Comparison of ENCODE assay signal across 10 cellular contexts in genomic region chr6:24909281-24910216, GRCh38. TPM values are rescaled to one million over a fixed set of nuclear protein-coding genes. Genes with fewer than 3 reads are reported as not detected.
DNase-seq lines count a peak whose midpoint lies in the region; ATAC-seq and TF ChIP-seq lines count a peak whose summit lies in the region.
"Had no signal": no experiment of that assay in that cellular context is flagged by ENCODE, and none has a peak within 500 bp of the region (broad histone marks: within the 10 kb centered on the region; RNA-seq: fewer than 3 reads in every experiment).

No MANE protein-coding gene starts in this region.

- H3K4ac ChIP-seq in mesenchymal stem cell (ENCODE audit: low read depth in 1 of 2, low read length in 2 of 2): no peak overlapping the region

- peaks cover 90% of the 10 kb centered on the region for H3K4me1 Mint-ChIP-seq in activated T-cell treated with anti-CD3 and anti-CD28 coated beads, Interleukin-2, amount 50 U/mL, for 24 hours (ENCODE audit: low read depth)
- H3K4me1 Mint-ChIP-seq in activated naive CD8-positive, alpha-beta T cell treated with anti-CD3 and anti-CD28 coated beads for 36 hours: peaks cover 76% of the 10 kb centered on the region

- H3K9ac ChIP-seq in mesenchymal stem cell (ENCODE audit: low read length): peak overlapping the region; percentile 89

- no peak overlapping the region for H2AFZ ChIP-seq in mesenchymal stem cell (ENCODE audit: low read depth, low read length)

- DNase-seq in activated T-cell treated with anti-CD3 and anti-CD28 coated beads, Interleukin-2, amount 50 U/mL, for 24 hours: no peak
- DNase-seq in activated T-cell treated with anti-CD3 and anti-CD28 coated beads, Interleukin-2, amount 50 U/mL, for 1 hour: no peak
- no peak for DNase-seq in activated naive CD8-positive, alpha-beta T cell treated with anti-CD3 and anti-CD28 coated beads for 36 hours
- no peak for DNase-seq in mesenchymal stem cell
- no peak for DNase-seq in thoracic aorta (ENCODE audit: low spot score)
- DNase-seq in AG08396 (ENCODE audit: low spot score): no peak
- no peak for DNase-seq in substantia nigra (lab: John Stamatoyannopoulos, UW)
- DNase-seq: DMS 273 treated with DMSO at 0.1 percent for 48 hours, SIG-M5 had no signal

- no peaks in the 10 kb centered on the region for H3K36me3 ChIP-seq in mesenchymal stem cell (ENCODE audit: control insufficient read depth in 1 of 2, insufficient read depth in 2 of 2, low read depth in 1 of 2, low read length in 2 of 2)
- H3K36me3 ChIP-seq in thoracic aorta: no peaks in the 10 kb centered on the region

- no peak overlapping the region for H3K23ac ChIP-seq in mesenchymal stem cell (ENCODE audit: low read length in 2 of 2)

- H3K4me1 ChIP-seq in mesenchymal stem cell (ENCODE audit: control insufficient read depth, insufficient read depth, low read depth, low read length): peaks cover 14% of the 10 kb centered on the region
- H3K4me1 ChIP-seq in thoracic aorta (ENCODE audit: control insufficient read depth in 1 of 2, low read depth in 2 of 2): peaks cover 4 to 29% of the 10 kb centered on the region in 2 donors

- no peak overlapping the region for H4K91ac ChIP-seq in mesenchymal stem cell (ENCODE audit: low read length)

- H3K9me3 ChIP-seq in mesenchymal stem cell (ENCODE audit: control insufficient read depth, low read length): no peaks in the 10 kb centered on the region
- no peaks in the 10 kb centered on the region for H3K9me3 ChIP-seq in thoracic aorta

- peak overlapping the region; percentile 94 for H3K4me2 ChIP-seq in mesenchymal stem cell (ENCODE audit: low read length, poor library complexity, severe bottlenecking)

- peak overlapping the region; percentile 13 for H4K8ac ChIP-seq in mesenchymal stem cell (ENCODE audit: low read length)

- H3K4me3 Mint-ChIP-seq in activated T-cell treated with anti-CD3 and anti-CD28 coated beads, Interleukin-2, amount 50 U/mL, for 24 hours: peak overlapping the region; percentile 86
- H3K4me3 Mint-ChIP-seq in activated naive CD8-positive, alpha-beta T cell treated with anti-CD3 and anti-CD28 coated beads for 36 hours: peak overlapping the region; percentile 88

- H3K14ac ChIP-seq in mesenchymal stem cell (ENCODE audit: low read length in 2 of 2): no peak overlapping the region

- peak overlapping the region; percentile 94 for H3K27ac Mint-ChIP-seq in activated T-cell treated with anti-CD3 and anti-CD28 coated beads, Interleukin-2, amount 50 U/mL, for 24 hours
- H3K27ac Mint-ChIP-seq in activated naive CD8-positive, alpha-beta T cell treated with anti-CD3 and anti-CD28 coated beads for 36 hours: peak overlapping the region; percentile 93

- H3K18ac ChIP-seq in mesenchymal stem cell (ENCODE audit: low read depth in 1 of 2, low read length in 2 of 2): no peak overlapping the region

- no peaks in the 10 kb centered on the region for H3K79me1 ChIP-seq in mesenchymal stem cell (replicated peaks; ENCODE audit: low read length, poor library complexity, severe bottlenecking)

- no peak for TF ChIP-seq CTCF in thoracic aorta (IDR thresholded peaks at IDR 0.05)

- H3K27me3 ChIP-seq in mesenchymal stem cell (ENCODE audit: control insufficient read depth in 1 of 2, insufficient read depth in 1 of 2, low read length in 2 of 2) (peaks cover 18 to 52% of the 10 kb centered on the region in 2 experiments), thoracic aorta (replicated peaks; ENCODE audit: insufficient read depth) (no peaks in the 10 kb centered on the region)

- H2BK120ac ChIP-seq in mesenchymal stem cell (ENCODE audit: low read depth, low read length): no peak overlapping the region

- no peak overlapping the region for H2BK5ac ChIP-seq in mesenchymal stem cell (ENCODE audit: low read depth, low read length, poor library complexity, severe bottlenecking)

- peak overlapping the region in 1 of 2 experiments; percentile 49 for H2BK12ac ChIP-seq in mesenchymal stem cell (ENCODE audit: low read length in 2 of 2)

- H3K9me3 Mint-ChIP-seq in activated T-cell treated with anti-CD3 and anti-CD28 coated beads, Interleukin-2, amount 50 U/mL, for 24 hours: no peaks in the 10 kb centered on the region
- no peaks in the 10 kb centered on the region for H3K9me3 Mint-ChIP-seq in activated naive CD8-positive, alpha-beta T cell treated with anti-CD3 and anti-CD28 coated beads for 36 hours

- no peaks in the 10 kb centered on the region for H3K27me3 Mint-ChIP-seq in activated T-cell treated with anti-CD3 and anti-CD28 coated beads, Interleukin-2, amount 50 U/mL, for 24 hours
- H3K27me3 Mint-ChIP-seq in activated naive CD8-positive, alpha-beta T cell treated with anti-CD3 and anti-CD28 coated beads for 36 hours: no peaks in the 10 kb centered on the region

- ATAC-seq in thoracic aorta (ENCODE audit: insufficient number of reproducible peaks, low FRiP score, low read depth) (no peak), GM18520 (IDR thresholded peaks at IDR 0.05; ENCODE audit: unreplicated experiment) (no peak)

- no peak overlapping the region for H2BK15ac ChIP-seq in mesenchymal stem cell (ENCODE audit: low read depth, poor library complexity, severe bottlenecking)

- no peak overlapping the region for H2AK5ac ChIP-seq in mesenchymal stem cell (ENCODE audit: low read length, severe bottlenecking)

- no peak overlapping the region for H3K27ac ChIP-seq in mesenchymal stem cell (ENCODE audit: low read length, poor library complexity, severe bottlenecking)
- peak overlapping the region in 1 of 2 donors; percentile 5 for H3K27ac ChIP-seq in thoracic aorta
- no peak overlapping the region for H3K27ac ChIP-seq in substantia nigra (ENCODE audit: low read depth, low read length, poor library complexity, severe bottlenecking)

- 56% methylated on average over 20 of the region's 20 CpGs for WGBS in mesenchymal stem cell

- H3K4me3 ChIP-seq in mesenchymal stem cell (ENCODE audit: insufficient read depth in 1 of 2, low read depth in 1 of 2, low read length in 2 of 2): peak overlapping the region in 1 of 2 experiments; percentile 93
- peak overlapping the region; percentile 76 for H3K4me3 ChIP-seq in thoracic aorta

- H3K36me3 Mint-ChIP-seq in activated T-cell treated with anti-CD3 and anti-CD28 coated beads, Interleukin-2, amount 50 U/mL, for 24 hours (ENCODE audit: low read depth): peaks cover 37% of the 10 kb centered on the region
- peaks cover 47% of the 10 kb centered on the region for H3K36me3 Mint-ChIP-seq in activated naive CD8-positive, alpha-beta T cell treated with anti-CD3 and anti-CD28 coated beads for 36 hours

RNA-seq across cellular contexts. Expression of gene RIPOR2, which starts 26.2 kb away (rescaled TPM):
- total RNA-seq in activated naive CD8-positive, alpha-beta T cell treated with anti-CD3 and anti-CD28 coated beads for 36 hours: 10 to 100 TPM; 75.2 to 80.0 TPM
- 0.62 TPM for polyA plus RNA-seq in mesenchymal stem cell (2013, experiment 1 of 2)
- polyA plus RNA-seq in mesenchymal stem cell (2013, experiment 2 of 2): 0.41 TPM
- total RNA-seq in thoracic aorta: 1 to 10 TPM; 6.0 to 9.9 TPM

Comparison
In these comparisons a context has a peak if more than half of its experiments do, and no peak if none do; other contexts are left out.
1. RNA of gene RIPOR2, which starts 26.2 kb away (total RNA-seq): 75.2 to 80.0 TPM in activated naive CD8-positive, alpha-beta T cell treated with anti-CD3 and anti-CD28 coated beads for 36 hours; 6.0 to 9.9 TPM in thoracic aorta; every median in the first group is over 4 times any median in the second.